ENCODE assay signal across 19 cellular contexts in genomic region chr1:38244218-38244617, GRCh38.
DNase-seq lines count a peak whose midpoint lies in the region; ATAC-seq and TF ChIP-seq lines count a peak whose summit lies in the region.
"Had no signal": no experiment of that assay in that cellular context is flagged by ENCODE, and none has a peak within 500 bp of the region (broad histone marks: within the 10 kb centered on the region; RNA-seq: fewer than 3 reads in every experiment).

No MANE protein-coding gene starts in this region.

- H3K23ac ChIP-seq in neuronal stem cell (ENCODE audit: low read depth, low read length, poor library complexity), result no peak overlapping the region

- peaks cover 12% of the 10 kb centered on the region for H3K27me3 Mint-ChIP-seq in WTC11 (ENCODE audit: low read depth)

- peaks cover 58% of the 10 kb centered on the region for H3K4me1 Mint-ChIP-seq in WTC11
- H3K4me1 Mint-ChIP-seq: B cell had no signal

- peak overlapping the region; percentile 6 for H3K18ac ChIP-seq in neuronal stem cell (ENCODE audit: low read length)

- no peak overlapping the region for H3K4ac ChIP-seq in neuronal stem cell (ENCODE audit: low read length)

- peak overlapping the region; percentile 53 for H2AK5ac ChIP-seq in neuronal stem cell (ENCODE audit: low read depth, low read length)

- peaks cover 11% of the 10 kb centered on the region; the same call in 1 of the 2 replicates for H3K4me1 ChIP-seq in iPS DF 6.9 (ENCODE audit: control insufficient read depth, insufficient read depth, low read length)
- H3K4me1 ChIP-seq in neuronal stem cell (ENCODE audit: control insufficient read depth in 2 of 2, insufficient read depth in 1 of 2, low read depth in 1 of 2, low read length in 2 of 2), result peaks cover 32 to 33% of the 10 kb centered on the region in 2 donors

- CTCF ChIA-PET in WTC11 (lab: Charles Lee), result interaction anchor here (0.9 to 1.4 kb wide), 3 partner anchors 26 to 258 kb away, joined by 3 to 6 read pairs (median 5); no protein-coding TSS in a partner anchor

- H4K91ac ChIP-seq in neuronal stem cell (ENCODE audit: low read depth, low read length, poor library complexity), result no peak overlapping the region

- TF ChIP-seq CTCF in WTC11 (IDR thresholded peaks at IDR 0.05), result no peak

- H3K36me3 ChIP-seq in iPS DF 6.9 (ENCODE audit: control insufficient read depth, insufficient read depth, low read length) (no peaks in the 10 kb centered on the region), neuronal stem cell (replicated peaks in 1 of 2; ENCODE audit: control insufficient read depth in 2 of 2, insufficient read depth in 2 of 2, low read length in 2 of 2) (no peaks in the 10 kb centered on the region)

- peak; percentile 12 for DNase-seq in NCI-H748 (lab: John Stamatoyannopoulos, UW; ENCODE audit: unreplicated experiment)
- no peak for DNase-seq in NCI-H748 treated with DMSO at 0.1 percent for 48 hours (lab: John Stamatoyannopoulos, UW)
- DNase-seq in WTC11 (ENCODE audit: low spot score), result peak; percentile 73
- peak; percentile 50 for DNase-seq in iPS DF 6.9 (ENCODE audit: low read depth, low spot score)
- no peak for DNase-seq in neuronal stem cell (ENCODE audit: low spot score)
- no peak for DNase-seq in NK-92 (lab: John Stamatoyannopoulos, UW; ENCODE audit: unreplicated experiment)
- DNase-seq: Caco-2, KG1, NCI-H146, NCI-H2081, NCI-H524 treated with DMSO at 0.1 percent for 48 hours, OCI-M1, SHP77 treated with DMSO at 0.1 percent for 48 hours, SK-N-SH had no signal

- H2AFZ ChIP-seq in neuronal stem cell (ENCODE audit: low read length), result no peak overlapping the region

- peak overlapping the region; percentile 90 for H3K27ac Mint-ChIP-seq in WTC11
- H3K27ac Mint-ChIP-seq: B cell had no signal

- no peak overlapping the region for H3K9ac ChIP-seq in neuronal stem cell (ENCODE audit: low read depth, low read length, poor library complexity)
- H3K9ac ChIP-seq: SK-N-SH had no signal

- no peak overlapping the region for H2BK12ac ChIP-seq in neuronal stem cell (ENCODE audit: low read length)

- no peaks in the 10 kb centered on the region for H3K36me3 Mint-ChIP-seq in WTC11

- no CpG with 5 or more reads among the region's 10 CpGs for WGBS in iPS DF 6.9 (ENCODE audit: insufficient coverage, insufficient read length)
- no CpG with 5 or more reads among the region's 10 CpGs for WGBS in neuronal stem cell (ENCODE audit: extremely low coverage in 2 of 2, insufficient read length in 2 of 2, insufficient replicate concordance in 1 of 2), 2 donors

- H4K8ac ChIP-seq in neuronal stem cell (ENCODE audit: low read depth, low read length), result no peak overlapping the region

- no peak overlapping the region for H3K4me3 Mint-ChIP-seq in WTC11
- H3K4me3 Mint-ChIP-seq: B cell had no signal

- H3K4me3 ChIP-seq in iPS DF 6.9 (ENCODE audit: low read length), result no peak overlapping the region
- no peak overlapping the region for H3K4me3 ChIP-seq in neuronal stem cell (ENCODE audit: low read length in 2 of 2)
- H3K4me3 ChIP-seq: GM12878 had no signal

- H2BK120ac ChIP-seq in neuronal stem cell (ENCODE audit: low read depth, low read length), result no peak overlapping the region

- no peak overlapping the region for H3K14ac ChIP-seq in neuronal stem cell (ENCODE audit: low read length)

- ATAC-seq in WTC11, result peak; percentile 84
- no peak for ATAC-seq in HG02884 (IDR thresholded peaks at IDR 0.05; ENCODE audit: unreplicated experiment)
- ATAC-seq in HG03565 (IDR thresholded peaks at IDR 0.05; ENCODE audit: unreplicated experiment), result no peak
- ATAC-seq: GM12878, HepG2 had no signal

- no peak overlapping the region for H3K27ac ChIP-seq in iPS DF 6.9 (ENCODE audit: low read length)
- H3K27ac ChIP-seq in neuronal stem cell (replicated peaks; ENCODE audit: low read length), result no peak overlapping the region

- H3K9me3 ChIP-seq in iPS DF 6.9 (ENCODE audit: control insufficient read depth, insufficient read depth, low read length) (no peaks in the 10 kb centered on the region), neuronal stem cell (replicated peaks in 1 of 2; ENCODE audit: control insufficient read depth in 2 of 2, insufficient read depth in 1 of 2, low read depth in 1 of 2, low read length in 2 of 2) (peaks cover 0 to 7% of the 10 kb centered on the region in 2 donors)
- H3K9me3 ChIP-seq: Caco-2, SK-N-SH had no signal

- H3K4me2 ChIP-seq in neuronal stem cell (ENCODE audit: insufficient read depth, low read length, poor library complexity, severe bottlenecking), result no peak overlapping the region
- H3K4me2 ChIP-seq: SK-N-SH had no signal

- H3K79me1 ChIP-seq in neuronal stem cell (ENCODE audit: low read depth, low read length), result no peaks in the 10 kb centered on the region

- H3K9me3 Mint-ChIP-seq in WTC11, result no peaks in the 10 kb centered on the region

- H2BK5ac ChIP-seq in neuronal stem cell (ENCODE audit: low read length), result no peak overlapping the region

- POLR2A ChIA-PET in WTC11 (lab: Charles Lee), result no interaction called here

- H3K27me3 ChIP-seq in iPS DF 6.9 (ENCODE audit: control insufficient read depth, insufficient read depth, low read length) (no peaks in the 10 kb centered on the region), neuronal stem cell (ENCODE audit: control insufficient read depth in 3 of 3, insufficient read depth in 3 of 3, low read depth in 1 of 3, low read length in 3 of 3) (peaks cover 0 to 85% (median 0%) of the 10 kb centered on the region in 3 experiments)

- peak overlapping the region; percentile 13 for H2BK15ac ChIP-seq in neuronal stem cell (ENCODE audit: low read length)

TF ChIP-seq in WTC11, 78 proteins besides CTCF, POLR2A, EP300 and RAD21 (continues in another document):
- no peak for TF ChIP-seq JAZF1 (CRISPR knock-in tag; IDR thresholded peaks at IDR 0.05)
- TF ChIP-seq ETV6 (CRISPR knock-in tag; IDR thresholded peaks at IDR 0.05), result peak; percentile 74
- TF ChIP-seq ESRRA (CRISPR knock-in tag; IDR thresholded peaks at IDR 0.05; ENCODE audit: borderline replicate concordance), result no peak
- no peak for TF ChIP-seq ELF4 (CRISPR knock-in tag; IDR thresholded peaks at IDR 0.05; ENCODE audit: low read depth)
- no peak for TF ChIP-seq ATF1 (CRISPR knock-in tag; IDR thresholded peaks at IDR 0.05)
- no peak for TF ChIP-seq TEAD4 (CRISPR knock-in tag; IDR thresholded peaks at IDR 0.05)
- no peak for TF ChIP-seq FOXJ3 (CRISPR knock-in tag; IDR thresholded peaks at IDR 0.05; ENCODE audit: borderline replicate concordance)
- TF ChIP-seq USF2 (CRISPR knock-in tag; IDR thresholded peaks at IDR 0.05), result peak; percentile 56; the same call in 1 of the 2 replicates
- 0 out of 2 replicates have a peak, but pooled peaks have one; percentile 45 for TF ChIP-seq E2F5 (CRISPR knock-in tag; IDR thresholded peaks at IDR 0.05)
- peak; percentile 95 for TF ChIP-seq ZNF281 (CRISPR knock-in tag; IDR thresholded peaks at IDR 0.05)
- TF ChIP-seq TEAD1 (CRISPR knock-in tag; IDR thresholded peaks at IDR 0.05), result 0 out of 2 replicates have a peak, but pooled peaks have one; percentile 53
- peak; percentile 94 for TF ChIP-seq FOXP4 (CRISPR knock-in tag; IDR thresholded peaks at IDR 0.05)

Comparison
In these comparisons a context has a peak if more than half of its experiments do, and no peak if none do; other contexts are left out.
1. DNase-seq: peak in NCI-H748 (single experiment), WTC11 (single experiment) and iPS DF 6.9 (single experiment); none in NCI-H748 treated with DMSO at 0.1 percent for 48 hours (single experiment), neuronal stem cell (single experiment) and NK-92 (single experiment).